In the genomic region with DNA sequence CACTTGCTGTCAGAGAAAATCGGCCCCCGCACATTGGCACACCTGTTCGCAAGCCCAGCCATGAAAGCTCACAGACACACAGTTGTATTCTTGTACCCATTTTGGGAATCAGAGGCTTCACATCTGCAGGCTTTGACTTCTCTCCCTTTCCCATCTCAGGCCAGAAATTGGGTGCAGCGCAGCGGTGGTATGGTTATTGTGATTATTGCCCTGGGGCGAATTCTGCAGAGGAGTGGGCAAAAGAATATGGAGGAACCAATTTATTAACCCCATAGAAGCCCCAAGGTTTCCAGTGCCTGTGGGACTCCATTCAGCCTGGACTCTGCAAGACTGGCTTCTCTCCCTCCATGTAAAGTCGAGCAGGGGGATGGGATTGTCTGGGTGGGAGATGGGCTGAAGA, we compare ENCODE assay signal across 39 cellular contexts. TPM values are rescaled to one million over a fixed set of nuclear protein-coding genes. Genes with fewer than 3 reads are reported as not detected.
"Had no signal": no experiment of that assay in that cellular context is flagged by ENCODE, and none has a peak within 500 bp of the region (broad histone marks: within the 10 kb centered on the region; RNA-seq: fewer than 3 reads in every experiment).

No MANE protein-coding gene starts in this region.

- H3K36me3 Mint-ChIP-seq: activated CD4-positive, alpha-beta memory T cell treated with anti-CD3 and anti-CD28 coated beads for 36 hours; activated naive CD4-positive, alpha-beta T cell treated with anti-CD3 and anti-CD28 coated beads, Interleukin-2, amount 10 ng/mL, durations not matched to agents 7 days and 5 days; activated naive CD4-positive, alpha-beta T cell treated with anti-CD3 and anti-CD28 coated beads, Interleukin-2, amount 50 U/mL, for 24 hours; activated naive CD8-positive, alpha-beta T cell; activated naive CD8-positive, alpha-beta T cell treated with anti-CD3 and anti-CD28 coated beads, Interleukin-2, amount 10 ng/mL, durations not matched to agents 7 days and 5 days; brain had no signal

- H3K9me3 Mint-ChIP-seq: activated CD4-positive, alpha-beta memory T cell treated with anti-CD3 and anti-CD28 coated beads for 36 hours; activated CD4-positive, alpha-beta T cell treated with anti-CD3 and anti-CD28 coated beads, Interleukin-2, amount 10 ng/mL, durations not matched to agents 24 days and 14 days; activated CD8-positive, alpha-beta T cell treated with anti-CD3 and anti-CD28 coated beads for 36 hours; activated naive CD4-positive, alpha-beta T cell treated with anti-CD3 and anti-CD28 coated beads, Interleukin-2, amount 10 ng/mL, durations not matched to agents 7 days and 5 days; activated naive CD4-positive, alpha-beta T cell treated with anti-CD3 and anti-CD28 coated beads, Interleukin-2, amount 50 U/mL, for 24 hours; activated naive CD8-positive, alpha-beta T cell treated with anti-CD3 and anti-CD28 coated beads, Interleukin-2, amount 10 ng/mL, durations not matched to agents 7 days and 5 days; activated naive CD8-positive, alpha-beta T cell treated with anti-CD3 and anti-CD28 coated beads, Interleukin-2, amount 50 U/mL, for 24 hours; activated T-helper 2 cell treated with anti-CD3 and anti-CD28 coated beads, Interferon-gamma antibody, Interleukin-2, Interleukin-4, amounts not matched to agents 10 μg/mL and 5 μg/mL and 100 μg/mL, durations not matched to agents 14 hours and 24 hours and 36 hours; central memory CD8-positive, alpha-beta T cell; T-helper 1 cell treated with Interleukin-12 subunit alpha and Interleukin-12 subunit beta and Interleukin-4 antibody, amounts not matched to agents 30 μg/mL and 1 μg/mL, for 36 hours; T-helper 2 cell treated with Interferon-gamma antibody and Interleukin-4, amounts not matched to agents 5 μg/mL and 100 μg/mL, for 36 hours had no signal

- H3K4me1 Mint-ChIP-seq: activated naive CD8-positive, alpha-beta T cell treated with anti-CD3 and anti-CD28 coated beads, Interleukin-2, amount 10 ng/mL, durations not matched to agents 7 days and 5 days; brain; central memory CD8-positive, alpha-beta T cell had no signal

- H3K36me3 ChIP-seq: ascending aorta, cardiac muscle cell had no signal

- FAIRE-seq: bronchial epithelial cell, TTC549 had no signal

- H3K4me3 ChIP-seq: ascending aorta, cardiac muscle cell had no signal

- H3K27ac ChIP-seq: ascending aorta, cardiac muscle cell, VCaP had no signal

- DNase-seq: activated B cell treated with CpG ODN at 0.5 μM for 24 hours; activated CD4-positive, alpha-beta memory T cell treated with anti-CD3 and anti-CD28 coated beads for 36 hours; activated CD4-positive, alpha-beta T cell treated with anti-CD3 and anti-CD28 coated beads for 4 hours; activated CD4-positive, alpha-beta T cell treated with anti-CD3 and anti-CD28 coated beads, Interleukin-2, amount 10 ng/mL, durations not matched to agents 24 days and 14 days; activated CD4-positive, alpha-beta T cell treated with anti-CD3 and anti-CD28 coated beads, Interleukin-2, amount 50 U/mL, for 1 hour; activated CD4-positive, alpha-beta T cell treated with anti-CD3 and anti-CD28 coated beads, Interleukin-2, amount 50 U/mL, for 4 hours; activated CD4-positive, CD25-positive, alpha-beta regulatory T cell treated with anti-CD3 and anti-CD28 coated beads, Interleukin-2, amount 50 U/mL, for 72 hours; activated CD8-positive, alpha-beta memory T cell treated with anti-CD3 and anti-CD28 coated beads, Interleukin-2, amount 50 U/mL, for 4 hours; activated CD8-positive, alpha-beta T cell treated with anti-CD3 and anti-CD28 coated beads for 36 hours; activated effector memory CD4-positive, alpha-beta T cell treated with Interleukin-2 at 50 U/mL for 16 hours; activated gamma-delta T cell; activated naive CD4-positive, alpha-beta T cell treated with anti-CD3 and anti-CD28 coated beads, Interleukin-2, amount 10 ng/mL, durations not matched to agents 7 days and 5 days; activated naive CD4-positive, alpha-beta T cell treated with Interleukin-2 at 50 U/mL for 16 hours; activated naive CD8-positive, alpha-beta T cell treated with anti-CD3 and anti-CD28 coated beads, Interleukin-2, amount 10 ng/mL, durations not matched to agents 7 days and 5 days; activated naive CD8-positive, alpha-beta T cell treated with anti-CD3 and anti-CD28 coated beads, Interleukin-2, amount 50 U/mL, for 24 hours; activated T-cell treated with anti-CD3 and anti-CD28 coated beads for 4 hours; activated T-cell treated with anti-CD3 and anti-CD28 coated beads, Interleukin-2, amount 50 U/mL, for 1 hour; activated T-cell treated with anti-CD3 and anti-CD28 coated beads, Interleukin-2, amount 50 U/mL, for 48 hours; amygdala; anterior cingulate cortex; caudate nucleus; cerebellar nuclear complex; T-helper 1 cell; T-helper 2 cell; T-helper 9 cell had no signal

- ATAC-seq: activated CD8-positive, alpha-beta T cell treated with anti-CD3 and anti-CD28 coated beads for 36 hours; activated naive CD8-positive, alpha-beta T cell treated with anti-CD3 and anti-CD28 coated beads, Interleukin-2, amount 50 U/mL, for 24 hours had no signal

- H3K4me3 Mint-ChIP-seq: activated B cell treated with CpG ODN at 0.5 μM for 24 hours; activated CD4-positive, alpha-beta memory T cell treated with anti-CD3 and anti-CD28 coated beads for 36 hours; activated CD4-positive, alpha-beta T cell treated with anti-CD3 and anti-CD28 coated beads, Interleukin-2, amount 10 ng/mL, durations not matched to agents 24 days and 14 days; activated CD8-positive, alpha-beta T cell treated with anti-CD3 and anti-CD28 coated beads for 36 hours; activated naive CD4-positive, alpha-beta T cell treated with anti-CD3 and anti-CD28 coated beads, Interleukin-2, amount 10 ng/mL, durations not matched to agents 7 days and 5 days; activated naive CD4-positive, alpha-beta T cell treated with anti-CD3 and anti-CD28 coated beads, Interleukin-2, amount 50 U/mL, for 24 hours; activated naive CD8-positive, alpha-beta T cell treated with anti-CD3 and anti-CD28 coated beads, Interleukin-2, amount 10 ng/mL, durations not matched to agents 7 days and 5 days; activated naive CD8-positive, alpha-beta T cell treated with anti-CD3 and anti-CD28 coated beads, Interleukin-2, amount 50 U/mL, for 24 hours; brain; central memory CD8-positive, alpha-beta T cell; T-helper 1 cell treated with Interleukin-12 subunit alpha and Interleukin-12 subunit beta and Interleukin-4 antibody, amounts not matched to agents 30 μg/mL and 1 μg/mL, for 36 hours; T-helper 2 cell treated with Interferon-gamma antibody and Interleukin-4, amounts not matched to agents 5 μg/mL and 100 μg/mL, for 36 hours had no signal

RNA-seq across cellular contexts. Expression of gene TLX1, which starts 14.0 kb away (rescaled TPM):
- total RNA-seq: activated B cell treated with CpG ODN at 0.5 μM for 24 hours; activated CD4-positive, alpha-beta memory T cell treated with anti-CD3 and anti-CD28 coated beads for 36 hours; activated CD4-positive, alpha-beta T cell treated with anti-CD3 and anti-CD28 coated beads, Interleukin-2, amount 10 ng/mL, durations not matched to agents 24 days and 14 days; activated CD8-positive, alpha-beta memory T cell treated with anti-CD3 and anti-CD28 coated beads for 36 hours; activated CD8-positive, alpha-beta T cell treated with anti-CD3 and anti-CD28 coated beads for 36 hours; activated naive CD8-positive, alpha-beta T cell treated with anti-CD3 and anti-CD28 coated beads, Interleukin-2, amount 10 ng/mL, durations not matched to agents 7 days and 5 days; activated T-helper 2 cell treated with anti-CD3 and anti-CD28 coated beads, Interferon-gamma antibody, Interleukin-2, Interleukin-4, amounts not matched to agents 10 μg/mL and 5 μg/mL and 100 μg/mL, durations not matched to agents 14 hours and 24 hours and 36 hours; ascending aorta; bronchial epithelial cell; chondrocyte had no signal
